ENCODE assay signal across 21 cellular contexts in genomic region chr18:26875040-26875654, GRCh38. TPM values are rescaled to one million over a fixed set of nuclear protein-coding genes. Genes with fewer than 3 reads are reported as not detected.
DNase-seq lines count a peak whose midpoint lies in the region; TF ChIP-seq lines count a peak whose summit lies in the region.
"Had no signal": no experiment of that assay in that cellular context is flagged by ENCODE, and none has a peak within 500 bp of the region (broad histone marks: within the 10 kb centered on the region; RNA-seq: fewer than 3 reads in every experiment).

No MANE protein-coding gene starts in this region.

- no peaks in the 10 kb centered on the region for H3K9me3 ChIP-seq in HEK293 (ENCODE audit: control insufficient read depth, insufficient read depth, low read depth, low read length)
- H3K9me3 ChIP-seq in hepatocyte (ENCODE audit: low read depth) = no peaks in the 10 kb centered on the region
- no peaks in the 10 kb centered on the region for H3K9me3 ChIP-seq in BE2C
- H3K9me3 ChIP-seq: Caco-2, MG63 had no signal

- CTCF ChIA-PET in HEK293 (lab: Yijun Ruan, JAX) = no interaction called here

- H3K9me2 ChIP-seq in hepatocyte (replicated peaks; ENCODE audit: insufficient read depth) = no peaks in the 10 kb centered on the region

- POLR2A ChIA-PET in HEK293 (lab: Yijun Ruan, JAX) = no interaction called here

- no peaks in the 10 kb centered on the region for H3K27me3 ChIP-seq in hepatocyte
- no peaks in the 10 kb centered on the region for H3K27me3 ChIP-seq in BE2C
- H3K27me3 ChIP-seq: MG63 had no signal

- H3K4me2 ChIP-seq in hepatocyte = peak overlapping the region; percentile 28
- H3K4me2 ChIP-seq: KMS-11 had no signal

- H3K79me2 ChIP-seq in hepatocyte = no peaks in the 10 kb centered on the region

- H3K27ac ChIP-seq in HEK293 (ENCODE audit: extremely low read depth, low read depth, low read length) (no peak overlapping the region), hepatocyte (peak overlapping the region; percentile 49)
- H3K27ac ChIP-seq: GM23248, KMS-11 had no signal

- H3K4me3 ChIP-seq in HEK293 (ENCODE audit: low read depth, low read length) (no peak overlapping the region), hepatocyte (no peak overlapping the region), BE2C (ENCODE audit: low read depth, low read length) (no peak overlapping the region)
- H3K4me3 ChIP-seq: GM23248, MG63 had no signal

- 80% methylated on average over 2 of the region's 2 CpGs for WGBS in hepatocyte (ENCODE audit: low lambda C conversion rate, missing lambda C conversion rate)

- H3K36me3 ChIP-seq in HEK293 (ENCODE audit: control insufficient read depth in 2 of 2, insufficient read depth in 1 of 2, low read length in 2 of 2) (no peaks in the 10 kb centered on the region), hepatocyte (replicated peaks; ENCODE audit: insufficient read depth, low read depth) (no peaks in the 10 kb centered on the region), BE2C (no peaks in the 10 kb centered on the region)
- H3K36me3 ChIP-seq: MG63 had no signal

- no peak for TF ChIP-seq CTCF in HEK293 (tag by site-specific recombination; IDR thresholded peaks at IDR 0.05)
- TF ChIP-seq CTCF in hepatocyte (IDR thresholded peaks at IDR 0.05; ENCODE audit: poor library complexity) = no peak
- TF ChIP-seq CTCF in BE2C (IDR thresholded peaks at IDR 0.05; ENCODE audit: low read depth, low read length) = no peak

- H3K4me1 ChIP-seq in HEK293 (ENCODE audit: control insufficient read depth, insufficient read depth, low read length) (no peaks in the 10 kb centered on the region), hepatocyte (ENCODE audit: insufficient read depth) (no peaks in the 10 kb centered on the region), BE2C (no peaks in the 10 kb centered on the region)
- H3K4me1 ChIP-seq: Caco-2 had no signal

- no peaks in the 10 kb centered on the region for H4K20me1 ChIP-seq in hepatocyte (ENCODE audit: insufficient read depth, poor library complexity, severe bottlenecking)

- no peak overlapping the region for H2AFZ ChIP-seq in hepatocyte
- H2AFZ ChIP-seq: GM23248 had no signal

- DNase-seq in NCI-H69 (lab: John Stamatoyannopoulos, UW) (peak; percentile 53), hepatocyte (ENCODE audit: low spot score) (peak; percentile 23), renal cortical epithelial cell (ENCODE audit: low read depth) (peak; percentile 63), NCI-H1417 (lab: John Stamatoyannopoulos, UW) (no peak), BE2C (no peak), islet precursor cell (no peak), activated T-cell treated with anti-CD3 and anti-CD28 coated beads for 4 hours (no peak)
- DNase-seq: ACHN; Caco-2; CD4-positive, CD25-positive, alpha-beta regulatory T cell; GM23248; MG63; NCI-H1436; NCI-H2029; NCI-H2171; NCI-H446; NCI-H748 treated with DMSO at 0.1 percent for 48 hours had no signal

TF ChIP-seq in HEK293, 187 proteins besides CTCF, POLR2A, EP300 and RAD21:
- TF ChIP-seq SP7 (tag by site-specific recombination; IDR thresholded peaks at IDR 0.05) = peak; percentile 81
- TF ChIP-seq ZNF19 (tag by site-specific recombination; IDR thresholded peaks at IDR 0.05; ENCODE audit: low read depth) = no peak
TF ChIP-seq in HEK293: peak in this region for 1.

RNA-seq across cellular contexts. Expression of gene AQP4, which starts 9.6 kb away (rescaled TPM):
- total RNA-seq in hepatocyte (12.8 and 14.9 TPM in 2 replicates), renal cortical epithelial cell (2.1 and 2.6 TPM in 2 replicates)
- polyA plus RNA-seq in hepatocyte = 4.9 and 21.6 TPM in 2 replicates
- polyA plus RNA-seq in BE2C (2012; ENCODE audit: insufficient read depth, insufficient read length, low read depth) = not detected
- total RNA-seq: CD4-positive, CD25-positive, alpha-beta regulatory T cell; G401; GM23248; SK-MEL-5 had no signal
- polyA plus RNA-seq: CD4-positive, CD25-positive, alpha-beta regulatory T cell; GM23248 had no signal

Comparison
In these comparisons a context has a peak if more than half of its experiments do, and no peak if none do; other contexts are left out.
1. DNase-seq: peak in NCI-H69 (single experiment), hepatocyte (single experiment) and renal cortical epithelial cell (single experiment); none in NCI-H1417 (0 of 3), BE2C (single experiment), islet precursor cell (single experiment) and activated T-cell treated with anti-CD3 and anti-CD28 coated beads for 4 hours (single experiment).